Comparison of ENCODE assay signal across 2 cellular contexts in the genomic region with DNA sequence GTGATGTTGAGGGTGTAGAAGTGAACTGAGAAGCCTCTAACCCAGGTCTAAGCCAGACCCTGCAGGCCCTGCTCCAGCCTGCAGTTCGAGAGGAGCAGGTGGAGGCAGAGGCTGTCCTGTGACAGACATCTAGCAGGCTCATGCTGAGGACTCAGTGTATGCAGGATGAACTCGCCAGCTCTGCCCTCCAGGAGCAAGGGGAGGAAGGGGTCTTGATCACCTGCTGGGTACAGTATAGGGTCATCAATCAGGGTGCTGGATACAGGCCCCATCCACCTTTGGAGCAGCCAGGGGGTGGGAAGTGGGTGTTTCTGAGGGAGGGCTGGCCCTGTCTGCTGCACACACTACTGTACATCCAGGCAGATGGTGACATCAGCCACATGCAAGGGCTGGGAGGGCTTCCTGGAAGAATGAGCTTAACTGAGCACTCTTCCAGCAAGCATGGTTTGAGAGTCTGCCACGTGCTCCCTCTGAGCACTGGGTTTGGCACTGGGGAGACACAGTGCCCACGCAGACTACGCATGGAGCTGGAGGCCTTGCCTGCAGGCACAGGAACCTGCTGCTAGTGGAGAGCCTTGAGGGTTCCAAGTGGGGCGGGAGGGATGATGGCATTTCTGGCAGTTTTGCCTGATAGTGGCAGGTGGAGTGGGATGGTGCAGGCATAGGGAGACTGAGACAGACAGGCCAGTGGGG.
A peak's percentile ranks its signal among the peaks of the same experiment; 100 is the strongest.
TF ChIP-seq lines count a peak whose summit lies in the region.

No MANE protein-coding gene starts in this region.

TF ChIP-seq in K562, 482 proteins besides CTCF, POLR2A, EP300 and RAD21:
- TF ChIP-seq, protein P1, sequence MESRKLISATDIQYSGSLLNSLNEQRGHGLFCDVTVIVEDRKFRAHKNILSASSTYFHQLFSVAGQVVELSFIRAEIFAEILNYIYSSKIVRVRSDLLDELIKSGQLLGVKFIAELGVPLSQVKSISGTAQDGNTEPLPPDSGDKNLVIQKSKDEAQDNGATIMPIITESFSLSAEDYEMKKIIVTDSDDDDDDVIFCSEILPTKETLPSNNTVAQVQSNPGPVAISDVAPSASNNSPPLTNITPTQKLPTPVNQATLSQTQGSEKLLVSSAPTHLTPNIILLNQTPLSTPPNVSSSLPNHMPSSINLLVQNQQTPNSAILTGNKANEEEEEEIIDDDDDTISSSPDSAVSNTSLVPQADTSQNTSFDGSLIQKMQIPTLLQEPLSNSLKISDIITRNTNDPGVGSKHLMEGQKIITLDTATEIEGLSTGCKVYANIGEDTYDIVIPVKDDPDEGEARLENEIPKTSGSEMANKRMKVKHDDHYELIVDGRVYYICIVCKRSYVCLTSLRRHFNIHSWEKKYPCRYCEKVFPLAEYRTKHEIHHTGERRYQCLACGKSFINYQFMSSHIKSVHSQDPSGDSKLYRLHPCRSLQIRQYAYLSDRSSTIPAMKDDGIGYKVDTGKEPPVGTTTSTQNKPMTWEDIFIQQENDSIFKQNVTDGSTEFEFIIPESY (CRISPR knock-in tag; IDR thresholded peaks at IDR 0.05), result no peak
- TF ChIP-seq, protein P2, sequence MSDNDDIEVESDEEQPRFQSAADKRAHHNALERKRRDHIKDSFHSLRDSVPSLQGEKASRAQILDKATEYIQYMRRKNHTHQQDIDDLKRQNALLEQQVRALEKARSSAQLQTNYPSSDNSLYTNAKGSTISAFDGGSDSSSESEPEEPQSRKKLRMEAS (CRISPR knock-in tag; IDR thresholded peaks at IDR 0.05), result 0 out of 2 replicates have a peak, but pooled peaks have one; percentile 12
- TF ChIP-seq, protein P3, sequence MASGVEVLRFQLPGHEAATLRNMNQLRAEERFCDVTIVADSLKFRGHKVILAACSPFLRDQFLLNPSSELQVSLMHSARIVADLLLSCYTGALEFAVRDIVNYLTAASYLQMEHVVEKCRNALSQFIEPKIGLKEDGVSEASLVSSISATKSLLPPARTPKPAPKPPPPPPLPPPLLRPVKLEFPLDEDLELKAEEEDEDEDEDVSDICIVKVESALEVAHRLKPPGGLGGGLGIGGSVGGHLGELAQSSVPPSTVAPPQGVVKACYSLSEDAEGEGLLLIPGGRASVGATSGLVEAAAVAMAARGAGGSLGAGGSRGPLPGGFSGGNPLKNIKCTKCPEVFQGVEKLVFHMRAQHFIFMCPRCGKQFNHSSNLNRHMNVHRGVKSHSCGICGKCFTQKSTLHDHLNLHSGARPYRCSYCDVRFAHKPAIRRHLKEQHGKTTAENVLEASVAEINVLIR (CRISPR knock-in tag; IDR thresholded peaks at IDR 0.05), result no peak
- TF ChIP-seq ZFP36 (IDR thresholded peaks at IDR 0.05; ENCODE audit: low read depth, low read length, partially characterized antibody) (peak; percentile 70), NCOA6 (IDR thresholded peaks at IDR 0.05) (no peak), RB1 (IDR thresholded peaks at IDR 0.05; ENCODE audit: low read depth) (no peak), RBM25 (IDR thresholded peaks at IDR 0.05; ENCODE audit: low read depth, low read length, severe bottlenecking) (no peak), BCL6 (CRISPR knock-in tag; IDR thresholded peaks at IDR 0.05) (no peak), RBM14 (IDR thresholded peaks at IDR 0.05; ENCODE audit: borderline replicate concordance, insufficient read depth, low read depth, low read length) (no peak), ZNF224 (CRISPR knock-in tag; IDR thresholded peaks at IDR 0.05) (no peak)
- TF ChIP-seq, protein P4, sequence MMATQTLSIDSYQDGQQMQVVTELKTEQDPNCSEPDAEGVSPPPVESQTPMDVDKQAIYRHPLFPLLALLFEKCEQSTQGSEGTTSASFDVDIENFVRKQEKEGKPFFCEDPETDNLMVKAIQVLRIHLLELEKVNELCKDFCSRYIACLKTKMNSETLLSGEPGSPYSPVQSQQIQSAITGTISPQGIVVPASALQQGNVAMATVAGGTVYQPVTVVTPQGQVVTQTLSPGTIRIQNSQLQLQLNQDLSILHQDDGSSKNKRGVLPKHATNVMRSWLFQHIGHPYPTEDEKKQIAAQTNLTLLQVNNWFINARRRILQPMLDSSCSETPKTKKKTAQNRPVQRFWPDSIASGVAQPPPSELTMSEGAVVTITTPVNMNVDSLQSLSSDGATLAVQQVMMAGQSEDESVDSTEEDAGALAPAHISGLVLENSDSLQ (IDR thresholded peaks at IDR 0.05), result no peak

TF ChIP-seq in GM12891, 5 proteins besides CTCF, POLR2A, EP300 and RAD21:
- no peak for TF ChIP-seq POU2F2 (IDR thresholded peaks at IDR 0.05; ENCODE audit: low read depth, low read length)
- TF ChIP-seq SPI1 (IDR thresholded peaks at IDR 0.05; ENCODE audit: low read depth, low read length), result no peak
- no peak for TF ChIP-seq POLR2AphosphoS5 (IDR thresholded peaks at IDR 0.05; ENCODE audit: low read depth, low read length)
- TF ChIP-seq PAX5 (IDR thresholded peaks at IDR 0.05; ENCODE audit: insufficient read depth, low read length, severe bottlenecking), result no peak
- no peak for TF ChIP-seq TAF1 (IDR thresholded peaks at IDR 0.05; ENCODE audit: low read depth, low read length)
